1 cellular context compared by ENCODE assay signal in the genomic region with DNA sequence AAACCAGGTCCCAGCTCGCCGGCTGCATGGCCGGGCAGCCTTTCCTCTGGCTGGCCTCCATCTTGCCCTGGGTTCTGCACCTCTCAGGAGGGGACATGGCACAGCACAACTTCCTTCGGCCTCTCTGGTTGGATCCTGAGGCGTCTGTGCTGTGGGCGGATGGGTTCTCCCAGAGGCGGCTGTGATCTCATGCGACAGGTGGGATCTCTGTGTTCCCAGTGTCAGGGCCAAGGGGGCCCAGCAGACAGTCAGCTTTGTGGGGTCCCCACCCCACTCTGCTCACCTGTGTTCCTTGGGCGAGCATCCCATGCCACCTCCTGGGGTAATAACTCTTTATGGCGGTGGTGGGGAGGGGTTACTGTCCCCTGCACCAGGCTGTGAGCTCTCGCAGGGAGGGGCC.
TF ChIP-seq lines count a peak whose summit lies in the region.

No MANE protein-coding gene starts in this region.

TF ChIP-seq in H1, 55 proteins besides CTCF, POLR2A, EP300 and RAD21:
- no peak for TF ChIP-seq BACH1 (IDR thresholded peaks at IDR 0.05; ENCODE audit: low read length)
TF ChIP-seq in H1: peak in this region for 0.
